ENCODE assay signal across 8 cellular contexts in genomic region chrX:46587753-46588171, GRCh38. TPM values are rescaled to one million over a fixed set of nuclear protein-coding genes. Genes with fewer than 3 reads are reported as not detected.
DNase-seq lines count a peak whose midpoint lies in the region; ATAC-seq and TF ChIP-seq lines count a peak whose summit lies in the region.

No MANE protein-coding gene starts in this region.

- H3K36me3 ChIP-seq in muscle layer of duodenum (ENCODE audit: control insufficient read depth in 1 of 2, insufficient read depth in 2 of 2, low read length in 2 of 2): no peaks in the 10 kb centered on the region

- H3K27me3 ChIP-seq in CD4-positive, alpha-beta T cell (ENCODE audit: control insufficient read depth, insufficient read depth, low read length): no peaks in the 10 kb centered on the region
- no peaks in the 10 kb centered on the region for H3K27me3 ChIP-seq in muscle layer of duodenum (ENCODE audit: low read depth, low read length)

- peak overlapping the region; percentile 89 for H3K27ac Mint-ChIP-seq in CD4-positive, alpha-beta T cell
- peak overlapping the region; percentile 51 for H3K27ac Mint-ChIP-seq in central memory CD8-positive, alpha-beta T cell (ENCODE audit: low read depth)

- no peak for DNase-seq in CD4-positive, alpha-beta T cell
- no peak for DNase-seq in central memory CD8-positive, alpha-beta T cell (ENCODE audit: low spot score in 2 of 2)
- no peak for DNase-seq in NCI-H1092 (lab: John Stamatoyannopoulos, UW)
- no peak for DNase-seq in KG1 (lab: John Stamatoyannopoulos, UW)
- no peak for DNase-seq in globus pallidus (ENCODE audit: low spot score)

- no peaks in the 10 kb centered on the region for H3K27me3 Mint-ChIP-seq in CD4-positive, alpha-beta T cell
- H3K27me3 Mint-ChIP-seq in central memory CD8-positive, alpha-beta T cell: no peaks in the 10 kb centered on the region

- POLR2A ChIA-PET in CD4-positive, alpha-beta T cell (lab: Charles Lee): interaction anchor here (0.8 to 1.9 kb wide), 5 partner anchors 8 to 24 kb away, joined by 3 to 9 read pairs (median 7); partner anchors contain the start of gene CHST7

- CTCF ChIA-PET in CD4-positive, alpha-beta T cell (lab: Charles Lee): no interaction called here

- H3K9me3 ChIP-seq in CD4-positive, alpha-beta T cell (ENCODE audit: control insufficient read depth, low read length): no peaks in the 10 kb centered on the region
- H3K9me3 ChIP-seq in muscle layer of duodenum (ENCODE audit: control insufficient read depth in 1 of 2, low read length in 2 of 2): no peaks in the 10 kb centered on the region

- no peak overlapping the region for H3K4me3 ChIP-seq in muscle layer of duodenum (ENCODE audit: low read depth in 1 of 2, low read length in 2 of 2)

- no peak for TF ChIP-seq CTCF in CD4-positive, alpha-beta T cell (IDR thresholded peaks at IDR 0.05)

- peaks cover 0 to 3% of the 10 kb centered on the region in 2 donors for H3K4me1 ChIP-seq in muscle layer of duodenum (ENCODE audit: control insufficient read depth in 1 of 2, insufficient read depth in 2 of 2, low read length in 2 of 2)

- H3K36me3 Mint-ChIP-seq in CD4-positive, alpha-beta T cell (ENCODE audit: low read depth): no peaks in the 10 kb centered on the region
- peaks cover 12% of the 10 kb centered on the region for H3K36me3 Mint-ChIP-seq in central memory CD8-positive, alpha-beta T cell (ENCODE audit: insufficient read depth)

- no peak for ATAC-seq in CD4-positive, alpha-beta T cell (ENCODE audit: poor library complexity)
- ATAC-seq in HG03064 (IDR thresholded peaks at IDR 0.05; ENCODE audit: low read depth, unreplicated experiment) (peak; percentile 11), GM18868 (IDR thresholded peaks at IDR 0.05; ENCODE audit: unreplicated experiment) (no peak)
- ATAC-seq in central memory CD8-positive, alpha-beta T cell (replicated peaks; ENCODE audit: extremely low read depth, poor library complexity, severe bottlenecking): peak; percentile 32

- H3K4me3 Mint-ChIP-seq in CD4-positive, alpha-beta T cell: peak overlapping the region; percentile 81
- H3K4me3 Mint-ChIP-seq in central memory CD8-positive, alpha-beta T cell: peak overlapping the region; percentile 61

- no peak overlapping the region for H3K27ac ChIP-seq in CD4-positive, alpha-beta T cell (ENCODE audit: low read depth, low read length)
- peak overlapping the region; percentile 72 for H3K27ac ChIP-seq in muscle layer of duodenum (ENCODE audit: low read length)

- intact Hi-C loops in CD4-positive, alpha-beta T cell (cut with DNase I, micrococcal nuclease): no loop called here

- peaks cover 36% of the 10 kb centered on the region for H3K4me1 Mint-ChIP-seq in CD4-positive, alpha-beta T cell (ENCODE audit: low read depth)
- H3K4me1 Mint-ChIP-seq in central memory CD8-positive, alpha-beta T cell: peaks cover 14% of the 10 kb centered on the region

- no peaks in the 10 kb centered on the region for H3K9me3 Mint-ChIP-seq in CD4-positive, alpha-beta T cell
- no peaks in the 10 kb centered on the region for H3K9me3 Mint-ChIP-seq in central memory CD8-positive, alpha-beta T cell

RNA-seq across cellular contexts. Expression of gene CHST7, which starts 14.2 kb away (rescaled TPM):
- total RNA-seq in CD4-positive, alpha-beta T cell: 1 to 10 TPM; 4.0 to 4.6 TPM

RNA-seq across cellular contexts. Expression of gene ZNF674, which starts 42.5 kb away (rescaled TPM):
- 1 to 10 TPM; 1.2 to 1.9 TPM for total RNA-seq in CD4-positive, alpha-beta T cell

Comparison
In these comparisons a context has a peak if more than half of its experiments do, and no peak if none do; other contexts are left out.
1. ATAC-seq: peak in HG03064 (single experiment) and central memory CD8-positive, alpha-beta T cell (single experiment); none in CD4-positive, alpha-beta T cell (single experiment) and GM18868 (single experiment).